In genomic region chr1:111818546-111818945, GRCh38 we compare ENCODE assay signal across 36 cellular contexts.
"Had no signal": no experiment of that assay in that cellular context is flagged by ENCODE, and none has a peak within 500 bp of the region (broad histone marks: within the 10 kb centered on the region; RNA-seq: fewer than 3 reads in every experiment).

No MANE protein-coding gene starts in this region.

- H3K27ac Mint-ChIP-seq: activated naive CD4-positive, alpha-beta T cell treated with anti-CD3 and anti-CD28 coated beads for 36 hours; activated naive CD4-positive, alpha-beta T cell treated with anti-CD3 and anti-CD28 coated beads, Interleukin-2, amount 10 ng/mL, durations not matched to agents 7 days and 5 days; activated naive CD4-positive, alpha-beta T cell treated with anti-CD3 and anti-CD28 coated beads, Interleukin-2, amount 50 U/mL, for 24 hours; activated naive CD8-positive, alpha-beta T cell; activated naive CD8-positive, alpha-beta T cell treated with anti-CD3 and anti-CD28 coated beads for 36 hours; activated naive CD8-positive, alpha-beta T cell treated with anti-CD3 and anti-CD28 coated beads, Interleukin-2, amount 10 ng/mL, durations not matched to agents 7 days and 5 days; activated T-cell treated with anti-CD3 and anti-CD28 coated beads, Interleukin-2, amount 50 U/mL, for 24 hours; activated T-cell treated with anti-CD3 and anti-CD28 coated beads, Interleukin-2, amount 50 U/mL, for 72 hours; activated T-helper 1 cell treated with anti-CD3 and anti-CD28 coated beads, Interleukin-12 subunit alpha, Interleukin-12 subunit beta, Interleukin-2, Interleukin-4 antibody, amounts not matched to agents 30 ng/mL and 10 ng/mL and 1 ng/mL, durations not matched to agents 14 hours and 24 hours and 36 hours; activated T-helper 17 cell treated with anti-CD3 and anti-CD28 coated beads, Interleukin-2, amount 50 U/mL, for 72 hours had no signal

- H3K36me3 ChIP-seq: adrenal gland, ascending aorta, brain microvascular endothelial cell, breast epithelium, cardiac muscle cell had no signal

- H3K4me3 Mint-ChIP-seq: activated naive CD4-positive, alpha-beta T cell treated with anti-CD3 and anti-CD28 coated beads for 36 hours; activated naive CD4-positive, alpha-beta T cell treated with anti-CD3 and anti-CD28 coated beads, Interleukin-2, amount 10 ng/mL, durations not matched to agents 7 days and 5 days; activated naive CD4-positive, alpha-beta T cell treated with anti-CD3 and anti-CD28 coated beads, Interleukin-2, amount 50 U/mL, for 24 hours; activated naive CD8-positive, alpha-beta T cell; activated naive CD8-positive, alpha-beta T cell treated with anti-CD3 and anti-CD28 coated beads for 36 hours; activated naive CD8-positive, alpha-beta T cell treated with anti-CD3 and anti-CD28 coated beads, Interleukin-2, amount 10 ng/mL, durations not matched to agents 7 days and 5 days; activated T-cell treated with anti-CD3 and anti-CD28 coated beads, Interleukin-2, amount 50 U/mL, for 24 hours; activated T-cell treated with anti-CD3 and anti-CD28 coated beads, Interleukin-2, amount 50 U/mL, for 4 hours; activated T-cell treated with anti-CD3 and anti-CD28 coated beads, Interleukin-2, amount 50 U/mL, for 72 hours; activated T-helper 1 cell treated with anti-CD3 and anti-CD28 coated beads, Interleukin-12 subunit alpha, Interleukin-12 subunit beta, Interleukin-2, Interleukin-4 antibody, amounts not matched to agents 30 ng/mL and 10 ng/mL and 1 ng/mL, durations not matched to agents 14 hours and 24 hours and 36 hours; activated T-helper 17 cell treated with anti-CD3 and anti-CD28 coated beads, Interleukin-2, amount 50 U/mL, for 72 hours; central memory CD8-positive, alpha-beta T cell had no signal

- H3K27ac ChIP-seq: adrenal gland, ascending aorta, body of pancreas, brain microvascular endothelial cell, breast epithelium, cardiac muscle cell had no signal

- H3K9me3 Mint-ChIP-seq: activated naive CD4-positive, alpha-beta T cell treated with anti-CD3 and anti-CD28 coated beads for 36 hours; activated naive CD4-positive, alpha-beta T cell treated with anti-CD3 and anti-CD28 coated beads, Interleukin-2, amount 10 ng/mL, durations not matched to agents 7 days and 5 days; activated naive CD4-positive, alpha-beta T cell treated with anti-CD3 and anti-CD28 coated beads, Interleukin-2, amount 50 U/mL, for 24 hours; activated naive CD4-positive, alpha-beta T cell treated with anti-CD3 and anti-CD28 coated beads, Interleukin-2, amount 50 U/mL, for 72 hours; activated naive CD8-positive, alpha-beta T cell treated with anti-CD3 and anti-CD28 coated beads for 36 hours; activated naive CD8-positive, alpha-beta T cell treated with anti-CD3 and anti-CD28 coated beads, Interleukin-2, amount 10 ng/mL, durations not matched to agents 7 days and 5 days; activated T-cell treated with anti-CD3 and anti-CD28 coated beads, Interleukin-2, amount 50 U/mL, for 24 hours; activated T-cell treated with anti-CD3 and anti-CD28 coated beads, Interleukin-2, amount 50 U/mL, for 4 hours; activated T-cell treated with anti-CD3 and anti-CD28 coated beads, Interleukin-2, amount 50 U/mL, for 72 hours; activated T-helper 1 cell treated with anti-CD3 and anti-CD28 coated beads, Interleukin-12 subunit alpha, Interleukin-12 subunit beta, Interleukin-2, Interleukin-4 antibody, amounts not matched to agents 30 ng/mL and 10 ng/mL and 1 ng/mL, durations not matched to agents 14 hours and 24 hours and 36 hours; activated T-helper 17 cell treated with anti-CD3 and anti-CD28 coated beads, Interleukin-2, amount 50 U/mL, for 72 hours; brain; central memory CD8-positive, alpha-beta T cell had no signal

- FAIRE-seq: astrocyte, bronchial epithelial cell had no signal

- ATAC-seq: activated naive CD4-positive, alpha-beta T cell treated with anti-CD3 and anti-CD28 coated beads, Interleukin-2, amount 50 U/mL, for 72 hours; activated T-cell treated with anti-CD3 and anti-CD28 coated beads, Interleukin-2, amount 50 U/mL, for 4 hours; activated T-cell treated with anti-CD3 and anti-CD28 coated beads, Interleukin-2, amount 50 U/mL, for 72 hours; activated T-helper 17 cell treated with anti-CD3 and anti-CD28 coated beads, Interleukin-2, amount 50 U/mL, for 72 hours; body of pancreas had no signal

- H3K9me3 ChIP-seq: adrenal gland, ascending aorta, body of pancreas, breast epithelium had no signal

- H3K4me1 ChIP-seq: adrenal gland, ascending aorta, body of pancreas, breast epithelium had no signal

- H3K4me3 ChIP-seq: adrenal gland, ascending aorta, body of pancreas, breast epithelium, cardiac muscle cell had no signal

- H3K36me3 Mint-ChIP-seq: activated naive CD4-positive, alpha-beta T cell treated with anti-CD3 and anti-CD28 coated beads, Interleukin-2, amount 10 ng/mL, durations not matched to agents 7 days and 5 days; activated naive CD4-positive, alpha-beta T cell treated with anti-CD3 and anti-CD28 coated beads, Interleukin-2, amount 50 U/mL, for 24 hours; activated naive CD4-positive, alpha-beta T cell treated with anti-CD3 and anti-CD28 coated beads, Interleukin-2, amount 50 U/mL, for 72 hours; activated naive CD8-positive, alpha-beta T cell; activated naive CD8-positive, alpha-beta T cell treated with anti-CD3 and anti-CD28 coated beads for 36 hours; activated naive CD8-positive, alpha-beta T cell treated with anti-CD3 and anti-CD28 coated beads, Interleukin-2, amount 10 ng/mL, durations not matched to agents 7 days and 5 days; brain had no signal

- DNase-seq: activated effector memory CD4-positive, alpha-beta T cell treated with anti-CD3 and anti-CD28 coated beads, Interleukin-2, amount 50 U/mL, for 16 hours; activated effector memory CD4-positive, alpha-beta T cell treated with Interleukin-2 at 50 U/mL for 16 hours; activated gamma-delta T cell; activated gamma-delta T cell treated with Interleukin-2 at 50 U/mL for 16 hours; activated naive CD4-positive, alpha-beta T cell; activated naive CD4-positive, alpha-beta T cell treated with anti-CD3 and anti-CD28 coated beads for 36 hours; activated naive CD4-positive, alpha-beta T cell treated with anti-CD3 and anti-CD28 coated beads, Interleukin-2, amount 10 ng/mL, durations not matched to agents 7 days and 5 days; activated naive CD4-positive, alpha-beta T cell treated with anti-CD3 and anti-CD28 coated beads, Interleukin-2, amount 50 U/mL, for 16 hours; activated naive CD4-positive, alpha-beta T cell treated with Interleukin-2 at 50 U/mL for 16 hours; activated naive CD8-positive, alpha-beta T cell treated with anti-CD3 and anti-CD28 coated beads for 36 hours; activated naive CD8-positive, alpha-beta T cell treated with anti-CD3 and anti-CD28 coated beads, Interleukin-2, amount 10 ng/mL, durations not matched to agents 7 days and 5 days; activated T-cell treated with anti-CD3 and anti-CD28 coated beads, Interleukin-2, amount 50 U/mL, for 1 hour; activated T-cell treated with anti-CD3 and anti-CD28 coated beads, Interleukin-2, amount 50 U/mL, for 24 hours; activated T-cell treated with anti-CD3 and anti-CD28 coated beads, Interleukin-2, amount 50 U/mL, for 4 hours; activated T-cell treated with anti-CD3 and anti-CD28 coated beads, Interleukin-2, amount 50 U/mL, for 48 hours; activated T-cell treated with anti-CD3 and anti-CD28 coated beads, Interleukin-2, amount 50 U/mL, for 72 hours; adrenal gland; amniotic stem cell; amygdala; anterior cingulate cortex; aorta; body of pancreas; brain microvascular endothelial cell; central memory CD4-positive, alpha-beta T cell had no signal

- H3K4me1 Mint-ChIP-seq: activated naive CD4-positive, alpha-beta T cell treated with anti-CD3 and anti-CD28 coated beads, Interleukin-2, amount 10 ng/mL, durations not matched to agents 7 days and 5 days; activated naive CD4-positive, alpha-beta T cell treated with anti-CD3 and anti-CD28 coated beads, Interleukin-2, amount 50 U/mL, for 24 hours; activated naive CD8-positive, alpha-beta T cell treated with anti-CD3 and anti-CD28 coated beads for 36 hours; activated naive CD8-positive, alpha-beta T cell treated with anti-CD3 and anti-CD28 coated beads, Interleukin-2, amount 10 ng/mL, durations not matched to agents 7 days and 5 days; activated T-helper 17 cell treated with anti-CD3 and anti-CD28 coated beads, Interleukin-2, amount 50 U/mL, for 72 hours; central memory CD8-positive, alpha-beta T cell had no signal

- H3K27me3 Mint-ChIP-seq: activated naive CD8-positive, alpha-beta T cell treated with anti-CD3 and anti-CD28 coated beads for 36 hours had no signal

- H3K27me3 ChIP-seq: adrenal gland, ascending aorta, body of pancreas, brain microvascular endothelial cell, breast epithelium had no signal
